ENCODE assay signal across 8 cellular contexts in genomic region chr7:38335123-38335489, GRCh38.
DNase-seq lines count a peak whose midpoint lies in the region; ATAC-seq and TF ChIP-seq lines count a peak whose summit lies in the region.

No MANE protein-coding gene starts in this region.

- TF ChIP-seq CTCF in fibroblast of mammary gland (conservative IDR thresholded peaks at IDR 0.05; ENCODE audit: control insufficient read depth, insufficient read depth, low read depth, low read length): no peak

- H3K27me3 Mint-ChIP-seq in T-helper 2 cell treated with Interferon-gamma antibody and Interleukin-4, amounts not matched to agents 5 μg/mL and 100 μg/mL, for 36 hours (ENCODE audit: low read depth): no peaks in the 10 kb centered on the region

- peak overlapping the region; percentile 16 for H3K4me3 ChIP-seq in fibroblast of mammary gland (ENCODE audit: control insufficient read depth, low read depth, low read length)

- H3K9me3 Mint-ChIP-seq in T-helper 2 cell treated with Interferon-gamma antibody and Interleukin-4, amounts not matched to agents 5 μg/mL and 100 μg/mL, for 36 hours: no peaks in the 10 kb centered on the region
- H3K9me3 Mint-ChIP-seq in stimulated activated effector memory CD8-positive, alpha-beta T cell treated with anti-CD3 and anti-CD28 coated beads, Interleukin-12 subunit alpha, Interleukin-12 subunit beta, amount 100 ng/mL, for 72 hours: no peaks in the 10 kb centered on the region

- H3K4me3 Mint-ChIP-seq in T-helper 2 cell treated with Interferon-gamma antibody and Interleukin-4, amounts not matched to agents 5 μg/mL and 100 μg/mL, for 36 hours: peak overlapping the region; percentile 72
- peak overlapping the region; percentile 71 for H3K4me3 Mint-ChIP-seq in stimulated activated effector memory CD8-positive, alpha-beta T cell treated with anti-CD3 and anti-CD28 coated beads, Interleukin-12 subunit alpha, Interleukin-12 subunit beta, amount 100 ng/mL, for 72 hours

- no peak for DNase-seq in T-helper 2 cell treated with Interferon-gamma antibody and Interleukin-4, amounts not matched to agents 5 μg/mL and 100 μg/mL, for 36 hours (ENCODE audit: low spot score)
- DNase-seq in T-helper 2 cell (no peak), NOMO-1 treated with dmso at 0.1 percent for 144 hours (lab: John Stamatoyannopoulos, UW; ENCODE audit: unreplicated experiment) (peak; percentile 78), fibroblast of mammary gland (ENCODE audit: low read depth) (no peak), middle frontal gyrus (ENCODE audit: extremely low spot score, low spot score) (no peak)
- no peak for DNase-seq in stimulated activated effector memory CD8-positive, alpha-beta T cell treated with anti-CD3 and anti-CD28 coated beads, Interleukin-12 subunit alpha, Interleukin-12 subunit beta, amount 100 ng/mL, for 72 hours (ENCODE audit: low spot score in 2 of 2)

- peak overlapping the region; percentile 2 for H3K27ac Mint-ChIP-seq in T-helper 2 cell treated with Interferon-gamma antibody and Interleukin-4, amounts not matched to agents 5 μg/mL and 100 μg/mL, for 36 hours
- H3K27ac Mint-ChIP-seq in stimulated activated effector memory CD8-positive, alpha-beta T cell treated with anti-CD3 and anti-CD28 coated beads, Interleukin-12 subunit alpha, Interleukin-12 subunit beta, amount 100 ng/mL, for 72 hours: peak overlapping the region; percentile 96

- no peaks in the 10 kb centered on the region for H3K36me3 Mint-ChIP-seq in T-helper 2 cell treated with Interferon-gamma antibody and Interleukin-4, amounts not matched to agents 5 μg/mL and 100 μg/mL, for 36 hours (ENCODE audit: low read depth)
- H3K36me3 Mint-ChIP-seq in stimulated activated effector memory CD8-positive, alpha-beta T cell treated with anti-CD3 and anti-CD28 coated beads, Interleukin-12 subunit alpha, Interleukin-12 subunit beta, amount 100 ng/mL, for 72 hours: peaks cover 71% of the 10 kb centered on the region

- ATAC-seq in stimulated activated effector memory CD8-positive, alpha-beta T cell treated with anti-CD3 and anti-CD28 coated beads, Interleukin-12 subunit alpha, Interleukin-12 subunit beta, amount 100 ng/mL, for 72 hours: no peak
- no peak for ATAC-seq in GM19035 (IDR thresholded peaks at IDR 0.05; ENCODE audit: unreplicated experiment)
- no peak for ATAC-seq in GM18909 (IDR thresholded peaks at IDR 0.05; ENCODE audit: poor library complexity, unreplicated experiment)

- peaks cover 38% of the 10 kb centered on the region for H3K4me1 Mint-ChIP-seq in T-helper 2 cell treated with Interferon-gamma antibody and Interleukin-4, amounts not matched to agents 5 μg/mL and 100 μg/mL, for 36 hours (ENCODE audit: low read depth)
- H3K4me1 Mint-ChIP-seq in stimulated activated effector memory CD8-positive, alpha-beta T cell treated with anti-CD3 and anti-CD28 coated beads, Interleukin-12 subunit alpha, Interleukin-12 subunit beta, amount 100 ng/mL, for 72 hours: peaks cover 81% of the 10 kb centered on the region
